In genomic region chr6:135299256-135299655, GRCh38 we compare ENCODE assay signal across 15 cellular contexts.
DNase-seq lines count a peak whose midpoint lies in the region; ATAC-seq and TF ChIP-seq lines count a peak whose summit lies in the region.
"Had no signal": no experiment of that assay in that cellular context is flagged by ENCODE, and none has a peak within 500 bp of the region (broad histone marks: within the 10 kb centered on the region; RNA-seq: fewer than 3 reads in every experiment).

No MANE protein-coding gene starts in this region.

- H3K36me3 ChIP-seq in A673 (ENCODE audit: insufficient read depth, low read length, poor library complexity, severe bottlenecking) = no peaks in the 10 kb centered on the region
- H3K36me3 ChIP-seq in SK-N-SH (replicated peaks in 1 of 2; ENCODE audit: control insufficient read depth in 1 of 2, insufficient read depth in 2 of 2, low read length in 1 of 2) = peaks cover 0 to 11% of the 10 kb centered on the region in 2 experiments
- peaks cover 3 to 14% of the 10 kb centered on the region in 2 donors for H3K36me3 ChIP-seq in gastrocnemius medialis
- H3K36me3 ChIP-seq in heart left ventricle = peaks cover 0 to 33% (median 3%) of the 10 kb centered on the region in 9 donors
- H3K36me3 ChIP-seq: adrenal gland had no signal

- intact Hi-C loops in A673 (cut with micrococcal nuclease; ENCODE audit: unreplicated experiment) = no loop called here
- intact Hi-C loops in gastrocnemius medialis (cut with DNase I; ENCODE audit: low total_unique reads) = no loop called here
- intact Hi-C loops in heart left ventricle (cut with DNase I) = no loop called here
- intact Hi-C loops in left ventricle myocardium superior (cut with micrococcal nuclease) = no loop called here

- ATAC-seq in gastrocnemius medialis (no peak), GM18502 (IDR thresholded peaks at IDR 0.05; ENCODE audit: poor library complexity, unreplicated experiment) (no peak), heart left ventricle (no peak), left ventricle myocardium superior (no peak)

- TF ChIP-seq POLR2A in gastrocnemius medialis (IDR thresholded peaks at IDR 0.05) = no peak
- TF ChIP-seq POLR2A in heart left ventricle (IDR thresholded peaks at IDR 0.05) = no peak

- H3K9me3 ChIP-seq in A673 (ENCODE audit: low read depth, low read length, poor library complexity, severe bottlenecking) (no peaks in the 10 kb centered on the region), SK-N-SH (no peaks in the 10 kb centered on the region; the same call in 1 of the 2 replicates), gastrocnemius medialis (no peaks in the 10 kb centered on the region), heart left ventricle (peaks cover 0 to 17% (median 0%) of the 10 kb centered on the region in 12 donors)
- H3K9me3 ChIP-seq: adrenal gland had no signal

- H3F3A ChIP-seq in SK-N-SH (replicated peaks; ENCODE audit: insufficient read depth) = peaks cover 34% of the 10 kb centered on the region

- DNase-seq in A673 (ENCODE audit: low spot score) = peak; percentile 24
- peak; percentile 59 for DNase-seq in HCEC 1CT
- no peak for DNase-seq in SK-N-SH
- peak; percentile 14 for DNase-seq in epithelial cell of esophagus (ENCODE audit: low read depth)
- no peak for DNase-seq in gastrocnemius medialis
- DNase-seq in heart left ventricle = no peak
- DNase-seq in left ventricle myocardium superior = no peak
- DNase-seq: activated CD4-positive, alpha-beta T cell treated with anti-CD3 and anti-CD28 coated beads, Interleukin-2, amount 10 ng/mL, durations not matched to agents 7 days and 5 days; activated T-cell treated with anti-CD3 and anti-CD28 coated beads, Interleukin-2, amount 50 U/mL, for 48 hours; adrenal gland; glutamatergic neuron; SIG-M5 had no signal

- H4K20me1 ChIP-seq in SK-N-SH (ENCODE audit: insufficient read depth) = no peaks in the 10 kb centered on the region

- peak in 1 of 2 experiments; percentile 30; a peak in 1 of 4 replicates for TF ChIP-seq EP300 in SK-N-SH (IDR thresholded peaks at IDR 0.05; ENCODE audit: borderline replicate concordance in 1 of 2, low read depth in 1 of 2, low read length in 1 of 2)

- POLR2A ChIA-PET in A673 (lab: Charles Lee; ENCODE audit: low non-redundant PET) = no interaction called here
- POLR2A ChIA-PET in SK-N-SH (lab: Yijun Ruan, JAX) = no interaction called here

- H3K27ac ChIP-seq in A673 (ENCODE audit: low read depth, low read length, poor library complexity, severe bottlenecking) = no peak overlapping the region
- peak overlapping the region in 1 of 2 experiments; percentile 68; a peak in 2 of 4 replicates for H3K27ac ChIP-seq in SK-N-SH (ENCODE audit: low read depth in 2 of 2, low read length in 1 of 2)
- H3K27ac ChIP-seq in gastrocnemius medialis = no peak overlapping the region
- H3K27ac ChIP-seq in heart left ventricle = no peak overlapping the region
- H3K27ac ChIP-seq: adrenal gland, coronary artery, epithelial cell of prostate had no signal

- H2AFZ ChIP-seq in SK-N-SH (ENCODE audit: low read depth) = no peak overlapping the region

- no peak overlapping the region for H3K4me3 ChIP-seq in A673 (ENCODE audit: low read depth, low read length, poor library complexity, severe bottlenecking)
- no peak overlapping the region for H3K4me3 ChIP-seq in SK-N-SH (ENCODE audit: low read depth in 2 of 2, low read length in 1 of 2)
- H3K4me3 ChIP-seq in epithelial cell of esophagus (ENCODE audit: low read length) = no peak overlapping the region
- no peak overlapping the region for H3K4me3 ChIP-seq in gastrocnemius medialis
- no peak overlapping the region for H3K4me3 ChIP-seq in heart left ventricle
- H3K4me3 ChIP-seq: adrenal gland, coronary artery had no signal

- BruUV-seq in A673 (replicated peaks; lab: Mats Ljungman, UMichigan) = no TSS peak

- TF ChIP-seq CTCF in A673 (conservative IDR thresholded peaks at IDR 0.05; ENCODE audit: low read depth, low read length) (no peak), SK-N-SH (IDR thresholded peaks at IDR 0.05) (no peak), epithelial cell of esophagus (IDR thresholded peaks at IDR 0.05; ENCODE audit: insufficient read depth, low read depth, low read length, missing control alignments) (no peak), gastrocnemius medialis (IDR thresholded peaks at IDR 0.05 in 4 of 5, conservative IDR thresholded peaks at IDR 0.05 in 1 of 5) (no peak), heart left ventricle (IDR thresholded peaks at IDR 0.05) (no peak)

- CTCF ChIA-PET in A673 (lab: Charles Lee) (no interaction called here), SK-N-SH (lab: Yijun Ruan, JAX) (no interaction called here)

- H3K4me2 ChIP-seq in SK-N-SH = peak overlapping the region; percentile 50; the same call in 1 of the 2 replicates

- H3K79me2 ChIP-seq in SK-N-SH (ENCODE audit: insufficient read depth) = no peaks in the 10 kb centered on the region; the same call in 1 of the 2 replicates

- H3K9me2 ChIP-seq in SK-N-SH = no peaks in the 10 kb centered on the region

- WGBS in SK-N-SH (ENCODE audit: low lambda C conversion rate) = 26% methylated on average over 2 of the region's 2 CpGs
- 75 to 79% (median 77%) methylated on average over 2 of the region's 2 CpGs for WGBS in heart left ventricle, 4 donors

- peak overlapping the region; percentile 33; the same call in 1 of the 2 replicates for H3K9ac ChIP-seq in SK-N-SH

- no peak for TF ChIP-seq RAD21 in SK-N-SH (IDR thresholded peaks at IDR 0.05; ENCODE audit: low read length)

- H3K27me3 ChIP-seq in A673 (replicated peaks; ENCODE audit: insufficient read depth, low read depth, low read length, poor library complexity) = no peaks in the 10 kb centered on the region
- H3K27me3 ChIP-seq in SK-N-SH (ENCODE audit: insufficient read depth) = no peaks in the 10 kb centered on the region
- no peaks in the 10 kb centered on the region for H3K27me3 ChIP-seq in gastrocnemius medialis
- H3K27me3 ChIP-seq in heart left ventricle = no peaks in the 10 kb centered on the region
- H3K27me3 ChIP-seq: adrenal gland had no signal

- H3K4me1 ChIP-seq in A673 (ENCODE audit: insufficient read depth, low read length, poor library complexity, severe bottlenecking) = no peaks in the 10 kb centered on the region
- H3K4me1 ChIP-seq in SK-N-SH (ENCODE audit: control insufficient read depth in 1 of 2, insufficient read depth in 2 of 2, low read depth in 1 of 2, low read length in 1 of 2) = peaks cover 0 to 13% of the 10 kb centered on the region in 2 experiments; a peak in 1 of 4 replicates
- no peaks in the 10 kb centered on the region for H3K4me1 ChIP-seq in gastrocnemius medialis
- no peaks in the 10 kb centered on the region for H3K4me1 ChIP-seq in heart left ventricle
- H3K4me1 ChIP-seq: adrenal gland had no signal

- in situ Hi-C loops in gastrocnemius medialis (cut with MboI; ENCODE audit: low sequenced_read_pairs in 4 of 4) = no loop called here

TF ChIP-seq in SK-N-SH, 30 proteins besides CTCF, POLR2A, EP300 and RAD21 (continues in another document):
- TF ChIP-seq SIN3A (IDR thresholded peaks at IDR 0.05; ENCODE audit: borderline replicate concordance, low read depth, low read length) (no peak), TEAD4 (IDR thresholded peaks at IDR 0.05; ENCODE audit: borderline replicate concordance, insufficient read depth) (no peak), RFX5 (IDR thresholded peaks at IDR 0.05; ENCODE audit: low read length) (no peak), TAF1 (IDR thresholded peaks at IDR 0.05; ENCODE audit: borderline replicate concordance, low read depth, low read length) (no peak), CHD2 (IDR thresholded peaks at IDR 0.05; ENCODE audit: low read length, partially characterized antibody) (no peak), ZBTB33 (IDR thresholded peaks at IDR 0.05; ENCODE audit: borderline replicate concordance, low read depth) (no peak), EZH2phosphoT487 (IDR thresholded peaks at IDR 0.05; ENCODE audit: borderline replicate concordance, low read depth) (no peak), MEF2A (IDR thresholded peaks at IDR 0.05; ENCODE audit: borderline replicate concordance, low read depth) (no peak), JUND (IDR thresholded peaks at IDR 0.05) (no peak)
- TF ChIP-seq, protein P1, sequence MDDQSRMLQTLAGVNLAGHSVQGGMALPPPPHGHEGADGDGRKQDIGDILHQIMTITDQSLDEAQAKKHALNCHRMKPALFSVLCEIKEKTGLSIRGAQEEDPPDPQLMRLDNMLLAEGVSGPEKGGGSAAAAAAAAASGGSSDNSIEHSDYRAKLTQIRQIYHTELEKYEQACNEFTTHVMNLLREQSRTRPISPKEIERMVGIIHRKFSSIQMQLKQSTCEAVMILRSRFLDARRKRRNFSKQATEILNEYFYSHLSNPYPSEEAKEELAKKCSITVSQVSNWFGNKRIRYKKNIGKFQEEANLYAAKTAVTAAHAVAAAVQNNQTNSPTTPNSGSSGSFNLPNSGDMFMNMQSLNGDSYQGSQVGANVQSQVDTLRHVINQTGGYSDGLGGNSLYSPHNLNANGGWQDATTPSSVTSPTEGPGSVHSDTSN (IDR thresholded peaks at IDR 0.05) = no peak
- TF ChIP-seq, protein P2, sequence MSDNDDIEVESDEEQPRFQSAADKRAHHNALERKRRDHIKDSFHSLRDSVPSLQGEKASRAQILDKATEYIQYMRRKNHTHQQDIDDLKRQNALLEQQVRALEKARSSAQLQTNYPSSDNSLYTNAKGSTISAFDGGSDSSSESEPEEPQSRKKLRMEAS (IDR thresholded peaks at IDR 0.05; ENCODE audit: low read depth) = no peak

Comparison
In these comparisons a context has a peak if more than half of its experiments do, and no peak if none do; other contexts are left out.
1. DNase-seq: peak in A673 (single experiment), HCEC 1CT (single experiment) and epithelial cell of esophagus (single experiment); none in SK-N-SH (single experiment), gastrocnemius medialis (0 of 2), heart left ventricle (0 of 5) and left ventricle myocardium superior (single experiment).